Comparison of ENCODE assay signal across 8 cellular contexts in the genomic region with DNA sequence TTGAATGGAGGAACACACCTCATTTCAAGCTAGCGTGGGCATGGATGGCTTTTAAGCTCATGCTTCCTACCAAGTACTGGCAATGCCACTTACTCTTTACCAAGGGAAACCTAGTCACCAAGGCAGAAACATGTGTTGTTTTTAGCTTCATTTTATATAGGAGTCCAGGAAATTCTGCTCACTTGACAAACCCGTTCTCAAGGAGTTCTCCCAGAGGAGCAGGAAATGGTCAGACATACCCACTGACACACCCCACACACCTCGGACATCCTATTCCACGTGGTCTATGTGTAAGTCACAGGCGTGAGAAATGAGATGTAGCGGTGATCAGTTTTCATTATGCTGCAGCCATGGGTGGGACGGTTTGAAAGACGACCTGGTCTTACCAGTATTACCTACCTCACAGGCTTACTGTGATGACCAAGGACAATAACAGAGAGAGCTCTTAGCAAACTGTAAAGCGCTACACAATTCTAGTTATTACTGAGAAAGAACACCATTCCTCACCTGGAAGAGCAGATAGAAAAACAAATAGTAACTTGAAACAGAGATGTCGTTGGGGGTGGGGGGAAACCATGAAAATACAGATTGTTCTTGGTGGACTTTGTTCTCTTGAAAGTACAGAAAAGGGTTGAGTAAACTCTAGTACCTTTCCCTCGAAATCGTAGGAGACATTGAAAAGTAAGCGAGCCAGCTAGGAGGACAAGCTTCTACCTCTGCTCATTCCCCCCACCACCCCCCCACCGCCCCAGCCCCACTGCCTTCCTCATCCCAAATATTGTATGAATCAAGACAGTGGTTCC. TPM values are rescaled to one million over a fixed set of nuclear protein-coding genes. Genes with fewer than 3 reads are reported as not detected.
DNase-seq lines count a peak whose midpoint lies in the region; ATAC-seq and TF ChIP-seq lines count a peak whose summit lies in the region.

No MANE protein-coding gene starts in this region.

- H3K4me3 ChIP-seq in A673 (ENCODE audit: low read depth, low read length, poor library complexity, severe bottlenecking): peak overlapping the region; percentile 71
- peak overlapping the region; percentile 61 to 95 (median 82) for H3K4me3 ChIP-seq in breast epithelium

- no peaks in the 10 kb centered on the region for H3K27me3 Mint-ChIP-seq in mesothelial cell of epicardium (ENCODE audit: low read depth)

- TSS peak; percentile 31 for BruUV-seq in A673 (replicated peaks; lab: Mats Ljungman, UMichigan)

- TF ChIP-seq CTCF in A673 (conservative IDR thresholded peaks at IDR 0.05; ENCODE audit: low read depth, low read length): no peak
- TF ChIP-seq CTCF in breast epithelium (IDR thresholded peaks at IDR 0.05): no peak
- TF ChIP-seq CTCF in mesothelial cell of epicardium (IDR thresholded peaks at IDR 0.05; ENCODE audit: unreplicated experiment): no peak

- no peak for ATAC-seq in HG03108 (IDR thresholded peaks at IDR 0.05; ENCODE audit: unreplicated experiment)

- no peak for DNase-seq in A673 (ENCODE audit: low spot score)
- DNase-seq in HK-2 (ENCODE audit: unreplicated experiment): peak; percentile 40
- DNase-seq in breast epithelium (ENCODE audit: low spot score in 2 of 2): peak in 1 of 2 donors; percentile 42
- DNase-seq in mesothelial cell of epicardium (ENCODE audit: low spot score in 2 of 2, unreplicated experiment in 2 of 2): no peak
- DNase-seq in GM19238 (ENCODE audit: insufficient read length, low spot score): no peak
- no peak for DNase-seq in T-helper 1 cell
- DNase-seq in NCI-H2171 treated with DMSO at 0.1 percent for 48 hours (lab: John Stamatoyannopoulos, UW): no peak

- peaks cover 5% of the 10 kb centered on the region for H3K36me3 Mint-ChIP-seq in mesothelial cell of epicardium

- H3K36me3 ChIP-seq in A673 (ENCODE audit: insufficient read depth, low read length, poor library complexity, severe bottlenecking): no peaks in the 10 kb centered on the region
- no peaks in the 10 kb centered on the region for H3K36me3 ChIP-seq in breast epithelium

- no peak for TF ChIP-seq POLR2A in breast epithelium (IDR thresholded peaks at IDR 0.05)

- H3K9me3 ChIP-seq in A673 (ENCODE audit: low read depth, low read length, poor library complexity, severe bottlenecking): no peaks in the 10 kb centered on the region
- no peaks in the 10 kb centered on the region for H3K9me3 ChIP-seq in breast epithelium

- H3K9me3 Mint-ChIP-seq in mesothelial cell of epicardium: no peaks in the 10 kb centered on the region

- H3K27ac Mint-ChIP-seq in mesothelial cell of epicardium: peak overlapping the region; percentile 91

- CTCF ChIA-PET in A673 (lab: Charles Lee): no interaction called here

- H3K4me1 ChIP-seq in A673 (ENCODE audit: insufficient read depth, low read length, poor library complexity, severe bottlenecking) (peaks cover 23% of the 10 kb centered on the region), breast epithelium (no peaks in the 10 kb centered on the region)

- H3K4me1 Mint-ChIP-seq in mesothelial cell of epicardium: peaks cover 32% of the 10 kb centered on the region

- H3K27me3 ChIP-seq in A673 (replicated peaks; ENCODE audit: insufficient read depth, low read depth, low read length, poor library complexity) (no peaks in the 10 kb centered on the region), breast epithelium (no peaks in the 10 kb centered on the region)

- H3K27ac ChIP-seq in A673 (ENCODE audit: low read depth, low read length, poor library complexity, severe bottlenecking) (no peak overlapping the region), breast epithelium (peak overlapping the region; percentile 85 to 95)

- intact Hi-C loops in A673 (cut with micrococcal nuclease; ENCODE audit: unreplicated experiment) (no loop called here), breast epithelium (cut with DNase I; ENCODE audit: low total_unique reads) (no loop called here)

- POLR2A ChIA-PET in A673 (lab: Charles Lee; ENCODE audit: low non-redundant PET): no interaction called here

- peak overlapping the region; percentile 88 for H3K4me3 Mint-ChIP-seq in mesothelial cell of epicardium

RNA-seq across cellular contexts. Expression of gene CNKSR3, which starts 1.7 kb away (rescaled TPM):
- total RNA-seq in A673 (2021): 10.3 and 10.5 TPM in 2 replicates
- total RNA-seq in breast epithelium: 1 to 10 TPM; 2.1 to 8.6 (median 5.2) TPM
- total RNA-seq in mesothelial cell of epicardium: 12.9 to 13.4 TPM (median 13.3 TPM) in 3 replicates
